ENCODE assay signal across 10 cellular contexts in genomic region chr1:159171254-159171687, GRCh38. TPM values are rescaled to one million over a fixed set of nuclear protein-coding genes. Genes with fewer than 3 reads are reported as not detected.
DNase-seq lines count a peak whose midpoint lies in the region; ATAC-seq and TF ChIP-seq lines count a peak whose summit lies in the region.
"Had no signal": no experiment of that assay in that cellular context is flagged by ENCODE, and none has a peak within 500 bp of the region (broad histone marks: within the 10 kb centered on the region; RNA-seq: fewer than 3 reads in every experiment).

Gene CADM3, plus strand, starts transcription at chr1:159171615. Its CDS starts 151 bp downstream, at chr1:159171766.

- no peaks in the 10 kb centered on the region for H3F3A ChIP-seq in SK-N-SH (replicated peaks; ENCODE audit: insufficient read depth)

- peaks cover 27% of the 10 kb centered on the region for H3K27me3 Mint-ChIP-seq in progenitor cell of endocrine pancreas
- H3K27me3 Mint-ChIP-seq in activated CD4-positive, alpha-beta memory T cell treated with anti-CD3 and anti-CD28 coated beads for 36 hours, result peaks cover 57% of the 10 kb centered on the region

- H3K9me3 Mint-ChIP-seq in progenitor cell of endocrine pancreas (ENCODE audit: low read depth), result no peaks in the 10 kb centered on the region
- H3K9me3 Mint-ChIP-seq in activated CD4-positive, alpha-beta memory T cell treated with anti-CD3 and anti-CD28 coated beads for 36 hours, result no peaks in the 10 kb centered on the region

- peak in 1 of 4 donors; percentile 16 for ATAC-seq in heart left ventricle
- no peak for ATAC-seq in GM19397 (IDR thresholded peaks at IDR 0.05; ENCODE audit: unreplicated experiment)
- ATAC-seq in HG02938 (IDR thresholded peaks at IDR 0.05; ENCODE audit: unreplicated experiment), result no peak

- H3K9ac ChIP-seq in SK-N-SH, result no peak within 1 kb of the TSS

- intact Hi-C loops in heart left ventricle (cut with DNase I), result no loop called here
- intact Hi-C loops in activated CD4-positive, alpha-beta memory T cell treated with anti-CD3 and anti-CD28 coated beads for 36 hours (cut with micrococcal nuclease), result no loop called here

- no peak for TF ChIP-seq RAD21 in SK-N-SH (IDR thresholded peaks at IDR 0.05; ENCODE audit: low read length)

- H3K4me1 Mint-ChIP-seq in progenitor cell of endocrine pancreas (ENCODE audit: low read depth), result peaks cover 7% of the 10 kb centered on the region
- peaks cover 4% of the 10 kb centered on the region for H3K4me1 Mint-ChIP-seq in activated CD4-positive, alpha-beta memory T cell treated with anti-CD3 and anti-CD28 coated beads for 36 hours (ENCODE audit: low read depth)

- H3K4me2 ChIP-seq in SK-N-SH, result peak within 1 kb of the TSS; percentile 73

- H3K36me3 ChIP-seq in SK-N-SH (replicated peaks in 1 of 2; ENCODE audit: control insufficient read depth in 1 of 2, insufficient read depth in 2 of 2, low read length in 1 of 2) (no peaks in the 10 kb centered on the region), heart left ventricle (no peaks in the 10 kb centered on the region)

- peak within 1 kb of the TSS; percentile 72 for H3K4me3 Mint-ChIP-seq in progenitor cell of endocrine pancreas (ENCODE audit: low read depth)
- no peak within 1 kb of the TSS for H3K4me3 Mint-ChIP-seq in activated CD4-positive, alpha-beta memory T cell treated with anti-CD3 and anti-CD28 coated beads for 36 hours

- no peak for TF ChIP-seq EP300 in SK-N-SH (IDR thresholded peaks at IDR 0.05; ENCODE audit: borderline replicate concordance in 1 of 2, low read depth in 1 of 2, low read length in 1 of 2)

- H3K4me1 ChIP-seq in SK-N-SH (ENCODE audit: control insufficient read depth in 1 of 2, insufficient read depth in 2 of 2, low read depth in 1 of 2, low read length in 1 of 2) (peaks cover 0 to 11% of the 10 kb centered on the region in 2 experiments; a peak in 1 of 4 replicates), heart left ventricle (peaks cover 0 to 19% (median 0%) of the 10 kb centered on the region in 12 donors)

- no peak for TF ChIP-seq POLR2A in heart left ventricle (IDR thresholded peaks at IDR 0.05)

- peak within 1 kb of the TSS in 1 of 2 experiments; percentile 19; a peak in 1 of 4 replicates for H3K27ac ChIP-seq in SK-N-SH (ENCODE audit: low read depth in 2 of 2, low read length in 1 of 2)
- peak within 1 kb of the TSS in 1 of 12 donors; percentile 31 for H3K27ac ChIP-seq in heart left ventricle

- WGBS in SK-N-SH (ENCODE audit: low lambda C conversion rate), result under 1% methylated on average over 19 of the region's 29 CpGs
- WGBS in heart left ventricle, 4 donors, result 2 to 12% (median 3%) methylated on average over 4 to 29 of the region's 29 CpGs; no CpG with 5 or more reads in 1 of the 4 donors

- H3K36me3 Mint-ChIP-seq in progenitor cell of endocrine pancreas (ENCODE audit: insufficient read depth), result no peaks in the 10 kb centered on the region
- H3K36me3 Mint-ChIP-seq in activated CD4-positive, alpha-beta memory T cell treated with anti-CD3 and anti-CD28 coated beads for 36 hours, result no peaks in the 10 kb centered on the region

- peak; percentile 20 for DNase-seq in Daoy (ENCODE audit: low read depth)
- peak; percentile 91 for DNase-seq in SK-N-SH
- DNase-seq in heart left ventricle, result peak in 1 of 5 donors; percentile 34
- peak; percentile 37 for DNase-seq in progenitor cell of endocrine pancreas (ENCODE audit: low spot score, unreplicated experiment)
- no peak for DNase-seq in activated CD4-positive, alpha-beta memory T cell treated with anti-CD3 and anti-CD28 coated beads for 36 hours
- DNase-seq in NCI-H446 treated with DMSO at 0.1 percent for 48 hours (lab: John Stamatoyannopoulos, UW), result no peak

- TF ChIP-seq CTCF in SK-N-SH (IDR thresholded peaks at IDR 0.05) (no peak), heart left ventricle (IDR thresholded peaks at IDR 0.05) (no peak), progenitor cell of endocrine pancreas (IDR thresholded peaks at IDR 0.05; ENCODE audit: unreplicated experiment) (no peak)

- H3K4me3 ChIP-seq in SK-N-SH (ENCODE audit: low read depth in 2 of 2, low read length in 1 of 2), result peak within 1 kb of the TSS; percentile 35 to 61
- peak within 1 kb of the TSS in 9 of 12 donors; percentile 11 to 37 (median 30) for H3K4me3 ChIP-seq in heart left ventricle

- H2AFZ ChIP-seq in SK-N-SH (ENCODE audit: low read depth), result no peak within 1 kb of the TSS

- no peaks in the 10 kb centered on the region for H4K20me1 ChIP-seq in SK-N-SH (ENCODE audit: insufficient read depth)

- H3K27ac Mint-ChIP-seq in progenitor cell of endocrine pancreas, result peak within 1 kb of the TSS; percentile 21
- H3K27ac Mint-ChIP-seq in activated CD4-positive, alpha-beta memory T cell treated with anti-CD3 and anti-CD28 coated beads for 36 hours, result no peak within 1 kb of the TSS

- CTCF ChIA-PET in SK-N-SH (lab: Yijun Ruan, JAX), result interaction anchor here (2.3 to 20.8 kb wide), 3 partner anchors 10 to 35 kb away, joined by 7 to 660 read pairs (median 9); partner anchors contain the start of gene ACKR1
- CTCF ChIA-PET in activated CD4-positive, alpha-beta memory T cell treated with anti-CD3 and anti-CD28 coated beads for 36 hours (lab: Charles Lee), result no interaction called here

- H3K9me2 ChIP-seq in SK-N-SH, result no peaks in the 10 kb centered on the region

- H3K9me3 ChIP-seq in SK-N-SH, result no peaks in the 10 kb centered on the region
- no peaks in the 10 kb centered on the region for H3K9me3 ChIP-seq in heart left ventricle

- H3K27me3 ChIP-seq in SK-N-SH (ENCODE audit: insufficient read depth), result peaks cover 48% of the 10 kb centered on the region
- peaks cover 9 to 75% (median 31%) of the 10 kb centered on the region in 9 donors for H3K27me3 ChIP-seq in heart left ventricle

- POLR2A ChIA-PET in SK-N-SH (lab: Yijun Ruan, JAX), result no interaction called here
- POLR2A ChIA-PET in activated CD4-positive, alpha-beta memory T cell treated with anti-CD3 and anti-CD28 coated beads for 36 hours (lab: Charles Lee), result no interaction called here

- H3K79me2 ChIP-seq in SK-N-SH (ENCODE audit: insufficient read depth), result no peaks in the 10 kb centered on the region

TF ChIP-seq in SK-N-SH, 30 proteins besides CTCF, POLR2A, EP300 and RAD21:
- TF ChIP-seq MXI1 (IDR thresholded peaks at IDR 0.05; ENCODE audit: low read depth, low read length), result no peak
- TF ChIP-seq TCF12 (IDR thresholded peaks at IDR 0.05), result no peak
- no peak for TF ChIP-seq GATA2 (CRISPR knock-in tag; IDR thresholded peaks at IDR 0.05)
- no peak for TF ChIP-seq NFIC (IDR thresholded peaks at IDR 0.05; ENCODE audit: borderline replicate concordance)
- TF ChIP-seq FOSL2 (IDR thresholded peaks at IDR 0.05; ENCODE audit: borderline replicate concordance, low read depth), result no peak
- TF ChIP-seq YY1 (IDR thresholded peaks at IDR 0.05; ENCODE audit: low read depth), result no peak
- TF ChIP-seq MAX (IDR thresholded peaks at IDR 0.05; ENCODE audit: low read depth), result no peak
- TF ChIP-seq SIN3A (IDR thresholded peaks at IDR 0.05; ENCODE audit: borderline replicate concordance, low read depth, low read length), result no peak
- no peak for TF ChIP-seq SMC3 (IDR thresholded peaks at IDR 0.05; ENCODE audit: low read depth, low read length)
- TF ChIP-seq PBX3 (IDR thresholded peaks at IDR 0.05), result no peak
- TF ChIP-seq ELF1 (IDR thresholded peaks at IDR 0.05), result no peak
- no peak for TF ChIP-seq IRF3 (IDR thresholded peaks at IDR 0.05; ENCODE audit: low read depth, low read length)
- no peak for TF ChIP-seq USF1 (IDR thresholded peaks at IDR 0.05; ENCODE audit: borderline replicate concordance, low read depth)
- TF ChIP-seq USF2 (IDR thresholded peaks at IDR 0.05; ENCODE audit: borderline replicate concordance, low read depth, low read length), result no peak

RNA-seq across cellular contexts. Expression of gene CADM3, which starts in this region (rescaled TPM):
- 0.57 and 0.80 TPM in 2 replicates for total RNA-seq in Daoy (2014; rRNA removed; shearing (Covaris generic))
- polyA plus RNA-seq in SK-N-SH (2012; rRNA removed), result 0.78 and 0.94 TPM in 2 replicates
- polyA plus RNA-seq in SK-N-SH (2012; cell fraction: cytosol; rRNA removed), result 0.41 and 0.75 TPM in 2 replicates
- polyA plus RNA-seq in SK-N-SH (2012; cell fraction: nucleus; rRNA removed), result 0.49 and 0.56 TPM in 2 replicates
- 10 to 100 TPM in 1 of 9 donors, 1 to 10 TPM in 7, under 1 TPM in 1; 0.93 to 14.3 (median 2.6) TPM for total RNA-seq in heart left ventricle
- 1 to 10 TPM; 1.7 to 2.1 TPM for polyA plus RNA-seq in heart left ventricle
- total RNA-seq in progenitor cell of endocrine pancreas, result 7.1 and 8.9 TPM in 2 replicates
- total RNA-seq in activated CD4-positive, alpha-beta memory T cell treated with anti-CD3 and anti-CD28 coated beads for 36 hours, result not detected
- total RNA-seq: activated CD8-positive, alpha-beta memory T cell treated with anti-CD3 and anti-CD28 coated beads for 36 hours had no signal
- polyA plus RNA-seq: keratinocyte had no signal

Comparison
In these comparisons a context has a peak if more than half of its experiments do, and no peak if none do; other contexts are left out.
1. Peak in DNase-seq in Daoy; RNA of the gene not detected or under 1 TPM.
2. Peak in DNase-seq, H3K4me3 ChIP-seq and H3K4me2 ChIP-seq in SK-N-SH; RNA of the gene not detected or under 1 TPM.